Comparison of ENCODE assay signal across 13 cellular contexts in the genomic region with DNA sequence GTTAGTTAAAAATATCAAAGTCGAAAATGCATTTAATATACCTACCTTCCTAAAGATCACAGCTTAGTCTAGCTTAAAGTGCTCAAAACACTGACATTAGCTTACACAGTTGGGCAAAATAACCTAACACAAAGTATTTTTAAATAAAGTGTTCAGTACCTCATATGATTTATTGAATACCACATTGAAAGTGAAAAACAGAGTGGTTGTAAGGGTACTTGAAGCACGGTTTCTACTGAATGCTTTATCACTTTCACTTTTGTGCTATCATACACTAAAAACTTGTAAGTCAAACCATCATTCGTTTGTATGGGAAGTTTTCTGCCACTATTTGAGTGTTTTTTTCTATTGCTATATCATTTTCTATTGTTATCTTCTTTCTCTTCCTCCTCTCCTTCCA. TPM values are rescaled to one million over a fixed set of nuclear protein-coding genes. Genes with fewer than 3 reads are reported as not detected.
DNase-seq lines count a peak whose midpoint lies in the region; ATAC-seq and TF ChIP-seq lines count a peak whose summit lies in the region.
"Had no signal": no experiment of that assay in that cellular context is flagged by ENCODE, and none has a peak within 500 bp of the region (broad histone marks: within the 10 kb centered on the region; RNA-seq: fewer than 3 reads in every experiment).

No MANE protein-coding gene starts in this region.

- H2AFZ ChIP-seq in neural progenitor cell (replicated peaks): no peak overlapping the region
- H2AFZ ChIP-seq: parathyroid adenoma had no signal

- H3K36me3 ChIP-seq in GM06990 (ENCODE audit: control insufficient read depth, insufficient read depth, low read length) (no peaks in the 10 kb centered on the region), neural progenitor cell (no peaks in the 10 kb centered on the region)
- H3K36me3 ChIP-seq: brain microvascular endothelial cell, gastroesophageal sphincter had no signal

- H3K79me2 ChIP-seq in neural progenitor cell (ENCODE audit: low read depth): peaks cover 31% of the 10 kb centered on the region

- H3K9ac ChIP-seq in neural progenitor cell: no peak overlapping the region
- H3K9ac ChIP-seq: parathyroid adenoma had no signal

- no peaks in the 10 kb centered on the region for H3K4me1 Mint-ChIP-seq in neural progenitor cell

- no peaks in the 10 kb centered on the region for H3K27me3 Mint-ChIP-seq in neural progenitor cell (ENCODE audit: insufficient read depth, low read depth)

- H3K27ac ChIP-seq in neural progenitor cell: no peak overlapping the region
- H3K27ac ChIP-seq: brain microvascular endothelial cell, gastroesophageal sphincter, parathyroid adenoma had no signal

- H3K4me3 ChIP-seq in GM06990 (replicated peaks; ENCODE audit: low read depth, low read length): no peak overlapping the region
- no peak overlapping the region for H3K4me3 ChIP-seq in neural progenitor cell
- H3K4me3 ChIP-seq: gastroesophageal sphincter had no signal

- H3K9me3 Mint-ChIP-seq in neural progenitor cell: peaks cover 19% of the 10 kb centered on the region

- no peaks in the 10 kb centered on the region for H4K20me1 ChIP-seq in neural progenitor cell (ENCODE audit: low read depth)

- H3K9me3 ChIP-seq in neural progenitor cell (ENCODE audit: low read depth): no peaks in the 10 kb centered on the region

- DNase-seq in GM06990 (ENCODE audit: extremely low read depth, insufficient read length): peak; percentile 6
- DNase-seq in M059J (ENCODE audit: low read depth): peak; percentile 1
- DNase-seq in neural progenitor cell (ENCODE audit: low spot score): no peak
- DNase-seq in AML-193 (lab: John Stamatoyannopoulos, UW): no peak
- DNase-seq in central memory CD4-positive, alpha-beta T cell: no peak
- no peak for DNase-seq in DMS153 (lab: John Stamatoyannopoulos, UW)
- DNase-seq: activated effector memory CD4-positive, alpha-beta T cell treated with anti-CD3 and anti-CD28 coated beads, Interleukin-2, amount 50 U/mL, for 16 hours; brain microvascular endothelial cell; MV-4-11 had no signal

- no peaks in the 10 kb centered on the region for H3K4me1 ChIP-seq in neural progenitor cell
- H3K4me1 ChIP-seq: gastroesophageal sphincter, parathyroid adenoma had no signal

- H3K4me2 ChIP-seq in neural progenitor cell: no peak overlapping the region

- H3K27ac Mint-ChIP-seq in neural progenitor cell: no peak overlapping the region

- no peak overlapping the region for H3K4me3 Mint-ChIP-seq in neural progenitor cell

- no peaks in the 10 kb centered on the region for H3F3A ChIP-seq in neural progenitor cell (ENCODE audit: low read depth)

- peaks cover 28% of the 10 kb centered on the region for H3K36me3 Mint-ChIP-seq in neural progenitor cell

- TF ChIP-seq CTCF in GM06990 (IDR thresholded peaks at IDR 0.05; ENCODE audit: insufficient read depth, low read length, poor library complexity, severe bottlenecking) (no peak), neural progenitor cell (IDR thresholded peaks at IDR 0.05) (no peak)

- no peaks in the 10 kb centered on the region for H3K27me3 ChIP-seq in GM06990 (replicated peaks; ENCODE audit: control insufficient read depth, insufficient read depth, low read length)
- H3K27me3 ChIP-seq in neural progenitor cell: no peaks in the 10 kb centered on the region
- H3K27me3 ChIP-seq: brain microvascular endothelial cell, gastroesophageal sphincter had no signal

- ATAC-seq in GM18868 (IDR thresholded peaks at IDR 0.05; ENCODE audit: unreplicated experiment) (peak; percentile 75), HG02798 (IDR thresholded peaks at IDR 0.05; ENCODE audit: poor library complexity, unreplicated experiment) (peak; percentile 55)
- ATAC-seq: gastroesophageal sphincter had no signal

RNA-seq across cellular contexts. Expression of a gene that starts 36.6 kb away (rescaled TPM):
- 17.0 and 27.4 TPM in 2 replicates for total RNA-seq in M059J (2014; rRNA removed; shearing (Covaris generic))
- 42.1 and 43.6 TPM in 2 replicates for total RNA-seq in neural progenitor cell (ENCODE audit: low replicate concordance)

Comparison
In these comparisons a context has a peak if more than half of its experiments do, and no peak if none do; other contexts are left out.
1. DNase-seq: peak in GM06990 (single experiment) and M059J (single experiment); none in neural progenitor cell (single experiment), AML-193 (0 of 2), central memory CD4-positive, alpha-beta T cell (single experiment) and DMS153 (single experiment).